ENCODE assay signal across 18 cellular contexts in genomic region chr2:85231242-85231805, GRCh38.
DNase-seq lines count a peak whose midpoint lies in the region; ATAC-seq and TF ChIP-seq lines count a peak whose summit lies in the region.
"Had no signal": no experiment of that assay in that cellular context is flagged by ENCODE, and none has a peak within 500 bp of the region (broad histone marks: within the 10 kb centered on the region; RNA-seq: fewer than 3 reads in every experiment).

No MANE protein-coding gene starts in this region.

- peak; percentile 31 for TF ChIP-seq CTCF in GM12864 (IDR thresholded peaks at IDR 0.05; ENCODE audit: low read depth, low read length, missing control alignments)
- TF ChIP-seq CTCF in GM23338 (conservative IDR thresholded peaks at IDR 0.05; ENCODE audit: low read depth in 2 of 2): peak; percentile 40 to 49
- 0 out of 2 replicates have a peak, but pooled peaks have one; percentile 11 for TF ChIP-seq CTCF in PC-3 (conservative IDR thresholded peaks at IDR 0.05; ENCODE audit: low read depth, low read length)

- H4K20me1 ChIP-seq in GM23338 (replicated peaks; ENCODE audit: insufficient read depth): peaks cover 45% of the 10 kb centered on the region; the same call in 1 of the 2 replicates
- no peaks in the 10 kb centered on the region for H4K20me1 ChIP-seq in PC-3 (ENCODE audit: low read length)

- no peaks in the 10 kb centered on the region for H3K9me3 Mint-ChIP-seq in GM23338
- H3K9me3 Mint-ChIP-seq: activated T-helper 17 cell treated with anti-CD3 and anti-CD28 coated beads, Interleukin-2, amount 50 U/mL, for 72 hours; T-helper 1 cell treated with Interleukin-12 subunit alpha and Interleukin-12 subunit beta and Interleukin-4 antibody, amounts not matched to agents 30 μg/mL and 1 μg/mL, for 36 hours had no signal

- H3K27ac ChIP-seq in GM23338 (ENCODE audit: low read depth): peak overlapping the region; percentile 73
- no peak overlapping the region for H3K27ac ChIP-seq in PC-3 (ENCODE audit: low read length)
- H3K27ac ChIP-seq: transverse colon had no signal

- H2AFZ ChIP-seq in GM23338 (no peak overlapping the region), PC-3 (ENCODE audit: low read length) (no peak overlapping the region)

- CTCF ChIA-PET in PC-3 (lab: Charles Lee): no interaction called here

- peak overlapping the region; percentile 32 for H3K4me3 Mint-ChIP-seq in GM23338
- H3K4me3 Mint-ChIP-seq: activated T-helper 17 cell treated with anti-CD3 and anti-CD28 coated beads, Interleukin-2, amount 50 U/mL, for 72 hours; T-helper 1 cell treated with Interleukin-12 subunit alpha and Interleukin-12 subunit beta and Interleukin-4 antibody, amounts not matched to agents 30 μg/mL and 1 μg/mL, for 36 hours had no signal

- no peak overlapping the region for H3K9ac ChIP-seq in PC-3 (ENCODE audit: low read length)

- ATAC-seq in GM23338 (peak; percentile 56), PC-3 (no peak), HG02571 (IDR thresholded peaks at IDR 0.05; ENCODE audit: unreplicated experiment) (no peak)
- ATAC-seq: activated T-helper 17 cell treated with anti-CD3 and anti-CD28 coated beads, Interleukin-2, amount 50 U/mL, for 72 hours had no signal

- peaks cover 15% of the 10 kb centered on the region for H3K36me3 Mint-ChIP-seq in GM23338 (ENCODE audit: low read depth)

- H3K9me2 ChIP-seq in GM23338 (ENCODE audit: insufficient read depth): no peaks in the 10 kb centered on the region
- H3K9me2 ChIP-seq in PC-3 (replicated peaks; ENCODE audit: low read length): no peaks in the 10 kb centered on the region

- peaks cover 8% of the 10 kb centered on the region for H3F3A ChIP-seq in GM23338 (replicated peaks; ENCODE audit: low read depth)
- H3F3A ChIP-seq in PC-3 (ENCODE audit: low read length, unreplicated experiment): no peaks in the 10 kb centered on the region

- DNase-seq in GM12864 (ENCODE audit: low read depth): no peak
- peak; percentile 79 for DNase-seq in GM23338 (ENCODE audit: low spot score)
- no peak for DNase-seq in PC-3
- peak; percentile 46 for DNase-seq in iPS-NIHi7 (ENCODE audit: extremely low spot score)
- no peak for DNase-seq in EL
- DNase-seq in stimulated activated CD4-positive, alpha-beta T cell treated with anti-CD3 and anti-CD28 coated beads, Interleukin-12 subunit alpha, Interleukin-12 subunit beta, amount 100 ng/mL, for 4 hours: no peak
- DNase-seq in NCI-H82 (lab: John Stamatoyannopoulos, UW): no peak
- DNase-seq: activated CD4-positive, CD25-positive, alpha-beta regulatory T cell; BE2C; central memory CD4-positive, alpha-beta T cell; effector CD8-positive, alpha-beta T cell; hippocampal formation; NCI-H2081; transverse colon had no signal

- H3K4me2 ChIP-seq in GM23338: peak overlapping the region; percentile 48
- no peak overlapping the region for H3K4me2 ChIP-seq in PC-3 (ENCODE audit: low read length)
- H3K4me2 ChIP-seq: smooth muscle cell had no signal

- H3K36me3 ChIP-seq in GM23338 (ENCODE audit: insufficient read depth) (0 out of 2 replicates have a peak, but pooled peaks cover 4% of the 10 kb centered on the region), PC-3 (ENCODE audit: low read depth, low read length) (no peaks in the 10 kb centered on the region)
- H3K36me3 ChIP-seq: BE2C, transverse colon had no signal

- H3K4me1 ChIP-seq in GM23338 (ENCODE audit: insufficient read depth): peaks cover 86% of the 10 kb centered on the region
- H3K4me1 ChIP-seq in PC-3 (ENCODE audit: insufficient read depth, low read length): no peaks in the 10 kb centered on the region
- H3K4me1 ChIP-seq: BE2C, transverse colon had no signal

- peaks cover 24% of the 10 kb centered on the region for H3K27me3 Mint-ChIP-seq in GM23338 (ENCODE audit: insufficient read depth, low read depth, poor library complexity)

- peaks cover 75% of the 10 kb centered on the region for H3K4me1 Mint-ChIP-seq in GM23338
- H3K4me1 Mint-ChIP-seq: activated T-helper 17 cell treated with anti-CD3 and anti-CD28 coated beads, Interleukin-2, amount 50 U/mL, for 72 hours had no signal

- intact Hi-C loops in PC-3 (cut with micrococcal nuclease): no loop called here

- POLR2A ChIA-PET in PC-3 (lab: Charles Lee; ENCODE audit: unreplicated experiment): no interaction called here

- peak overlapping the region; percentile 52 for H3K27ac Mint-ChIP-seq in GM23338
- H3K27ac Mint-ChIP-seq: activated T-helper 17 cell treated with anti-CD3 and anti-CD28 coated beads, Interleukin-2, amount 50 U/mL, for 72 hours; T-helper 1 cell treated with Interleukin-12 subunit alpha and Interleukin-12 subunit beta and Interleukin-4 antibody, amounts not matched to agents 30 μg/mL and 1 μg/mL, for 36 hours had no signal

- no peaks in the 10 kb centered on the region for H3K27me3 ChIP-seq in GM23338 (ENCODE audit: insufficient read depth)
- no peaks in the 10 kb centered on the region for H3K27me3 ChIP-seq in PC-3 (ENCODE audit: low read length)
- H3K27me3 ChIP-seq: BE2C, transverse colon had no signal

- H3K79me2 ChIP-seq in GM23338 (replicated peaks; ENCODE audit: insufficient read depth): peaks cover 93% of the 10 kb centered on the region
- H3K79me2 ChIP-seq in PC-3 (ENCODE audit: low read length): no peaks in the 10 kb centered on the region

- BruUV-seq in PC-3 (replicated peaks; lab: Mats Ljungman, UMichigan): no TSS peak

- H3K4me3 ChIP-seq in GM12864 (ENCODE audit: low read depth, low read length): no peak overlapping the region
- peak overlapping the region; percentile 29; the same call in 1 of the 2 replicates for H3K4me3 ChIP-seq in GM23338
- H3K4me3 ChIP-seq in PC-3 (ENCODE audit: low read length): no peak overlapping the region
- H3K4me3 ChIP-seq: smooth muscle cell, transverse colon had no signal

- no peaks in the 10 kb centered on the region for H3K9me3 ChIP-seq in PC-3 (ENCODE audit: low read length)
- H3K9me3 ChIP-seq: BE2C, transverse colon had no signal

TF ChIP-seq in GM23338, 12 proteins besides CTCF, POLR2A, EP300 and RAD21 (continues in another document):
- no peak for TF ChIP-seq EZH2phosphoT487 (IDR thresholded peaks at IDR 0.05; ENCODE audit: unreplicated experiment)
- peak; percentile 56; the same call in 1 of the 2 replicates for TF ChIP-seq ZNF462 (CRISPR knock-in tag; IDR thresholded peaks at IDR 0.05)

Comparison
In these comparisons a context has a peak if more than half of its experiments do, and no peak if none do; other contexts are left out.
1. DNase-seq: peak in GM23338 (single experiment) and iPS-NIHi7 (single experiment); none in GM12864 (single experiment), PC-3 (single experiment), EL (single experiment), stimulated activated CD4-positive, alpha-beta T cell treated with anti-CD3 and anti-CD28 coated beads, Interleukin-12 subunit alpha, Interleukin-12 subunit beta, amount 100 ng/mL, for 4 hours (single experiment) and NCI-H82 (single experiment).
2. Peak in every context shown above with its lines, with median percentiles within 50 percentile points of each other: CTCF ChIP-seq.